In genomic region chr11:69359735-69360470, GRCh38 we compare ENCODE assay signal across 23 cellular contexts.
DNase-seq lines count a peak whose midpoint lies in the region; ATAC-seq and TF ChIP-seq lines count a peak whose summit lies in the region.
"Had no signal": no experiment of that assay in that cellular context is flagged by ENCODE, and none has a peak within 500 bp of the region (broad histone marks: within the 10 kb centered on the region; RNA-seq: fewer than 3 reads in every experiment).

No MANE protein-coding gene starts in this region.

- H2AFZ ChIP-seq in H9 (ENCODE audit: low read length) = no peak overlapping the region

- H3K23me2 ChIP-seq in H9 (ENCODE audit: insufficient read length, low read depth, low read length, poor library complexity, severe bottlenecking) = no peaks in the 10 kb centered on the region

- no peak overlapping the region for H2BK12ac ChIP-seq in H9 (ENCODE audit: insufficient read length, low read depth, low read length)

- DNase-seq in H9 (peak; percentile 3), WTC11 (ENCODE audit: low spot score) (no peak), fibroblast of mammary gland (ENCODE audit: low read depth) (peak; percentile 87), skeletal muscle cell (ENCODE audit: low read depth) (peak; percentile 76), NCI-H2029 (lab: John Stamatoyannopoulos, UW) (no peak)
- DNase-seq in activated CD4-positive, alpha-beta memory T cell treated with anti-CD3 and anti-CD28 coated beads, Interleukin-2, amount 10 ng/mL, durations not matched to agents 7 days and 5 days = no peak
- DNase-seq: activated T-cell treated with anti-CD3 and anti-CD28 coated beads, Interleukin-2, amount 50 U/mL, for 4 hours; Caco-2; EL; left ventricle myocardium inferior; NCI-H1436 treated with DMSO at 0.1 percent for 48 hours; NCI-H748 treated with DMSO at 0.1 percent for 48 hours; SIG-M5; stimulated activated CD4-positive, alpha-beta T cell treated with anti-CD3 and anti-CD28 coated beads, Interleukin-15, amount 100 ng/mL, for 24 hours had no signal

- no peak overlapping the region for H2BK120ac ChIP-seq in H9 (ENCODE audit: low read depth, low read length, poor library complexity, severe bottlenecking)

- no peak overlapping the region for H4K91ac ChIP-seq in H9 (ENCODE audit: insufficient read length, low read depth, low read length)

- H3K36me3 Mint-ChIP-seq in H9 (ENCODE audit: insufficient read depth in 1 of 3, low read depth in 3 of 3) (no peaks in the 10 kb centered on the region; a peak in 1 of 7 replicates), WTC11 (0 out of 2 replicates have a peak, but pooled peaks cover 4% of the 10 kb centered on the region)
- H3K36me3 Mint-ChIP-seq in activated CD4-positive, alpha-beta memory T cell treated with anti-CD3 and anti-CD28 coated beads, Interleukin-2, amount 10 ng/mL, durations not matched to agents 7 days and 5 days (ENCODE audit: low read depth) = no peaks in the 10 kb centered on the region
- H3K36me3 Mint-ChIP-seq: brain had no signal

- H2BK15ac ChIP-seq in H9 (ENCODE audit: low read depth, low read length) = no peak overlapping the region

- WGBS in H9 (ENCODE audit: extremely low coverage, insufficient read length, low lambda C conversion rate) = no CpG with 5 or more reads among the region's 5 CpGs

- H3K9ac ChIP-seq in H9 (ENCODE audit: extremely low read depth, insufficient read length, low read length) = no peak overlapping the region

- no peak overlapping the region for H2BK20ac ChIP-seq in H9 (ENCODE audit: low read depth, low read length, poor library complexity, severe bottlenecking)

- H2BK5ac ChIP-seq in H9 (ENCODE audit: insufficient read length, low read length) = no peak overlapping the region

- no peak overlapping the region for H3K27ac Mint-ChIP-seq in H9
- H3K27ac Mint-ChIP-seq in WTC11 = no peak overlapping the region
- no peak overlapping the region for H3K27ac Mint-ChIP-seq in activated CD4-positive, alpha-beta memory T cell treated with anti-CD3 and anti-CD28 coated beads, Interleukin-2, amount 10 ng/mL, durations not matched to agents 7 days and 5 days
- H3K27ac Mint-ChIP-seq: activated naive CD8-positive, alpha-beta T cell; B cell; brain; stimulated activated effector memory CD8-positive, alpha-beta T cell treated with anti-CD3 and anti-CD28 coated beads, Interleukin-12 subunit alpha, Interleukin-12 subunit beta, amount 100 ng/mL, for 72 hours had no signal

- CTCF ChIA-PET in WTC11 (lab: Charles Lee) = no interaction called here
- CTCF ChIA-PET in activated CD4-positive, alpha-beta memory T cell treated with anti-CD3 and anti-CD28 coated beads, Interleukin-2, amount 10 ng/mL, durations not matched to agents 7 days and 5 days (lab: Charles Lee) = no interaction called here

- no peak overlapping the region for H3K27ac ChIP-seq in H9 (ENCODE audit: insufficient read length, low read depth, low read length)
- H3K27ac ChIP-seq: epithelial cell of prostate, left ventricle myocardium inferior, neutrophil, thoracic aorta, VCaP had no signal

- H3K56ac ChIP-seq in H9 (ENCODE audit: insufficient read length, low read depth, low read length) = no peak overlapping the region

- H3T11ph ChIP-seq in H9 (ENCODE audit: low read length) = no peak overlapping the region

- H3K79me2 ChIP-seq in H9 (ENCODE audit: insufficient read depth, low read length) = no peaks in the 10 kb centered on the region

- H3K79me1 ChIP-seq in H9 (ENCODE audit: insufficient read depth, low read depth, low read length, poor library complexity, severe bottlenecking) = no peaks in the 10 kb centered on the region

- H3K27me3 Mint-ChIP-seq in H9 (ENCODE audit: low read depth) (peaks cover 3% of the 10 kb centered on the region; the same call in 1 of the 2 replicates), WTC11 (ENCODE audit: low read depth) (no peaks in the 10 kb centered on the region)
- H3K27me3 Mint-ChIP-seq in activated CD4-positive, alpha-beta memory T cell treated with anti-CD3 and anti-CD28 coated beads, Interleukin-2, amount 10 ng/mL, durations not matched to agents 7 days and 5 days = peaks cover 4% of the 10 kb centered on the region
- H3K27me3 Mint-ChIP-seq: activated naive CD8-positive, alpha-beta T cell; brain had no signal

- H4K5ac ChIP-seq in H9 (ENCODE audit: insufficient read length, low read depth, low read length) = no peak overlapping the region

- H3K4me2 ChIP-seq in H9 (ENCODE audit: insufficient read depth, insufficient read length, low read length) = no peak overlapping the region

- H3K9me3 ChIP-seq in H9 (ENCODE audit: control insufficient read depth, low read depth, low read length) = peaks cover 5% of the 10 kb centered on the region
- H3K9me3 ChIP-seq: neutrophil had no signal

- H3K4ac ChIP-seq in H9 (ENCODE audit: low read depth, low read length) = no peak overlapping the region

- peaks cover 5 to 10% of the 10 kb centered on the region in 2 experiments; a peak in 4 of 5 replicates for H3K9me3 Mint-ChIP-seq in H9
- H3K9me3 Mint-ChIP-seq in WTC11 = peaks cover 10% of the 10 kb centered on the region
- peaks cover 6% of the 10 kb centered on the region for H3K9me3 Mint-ChIP-seq in activated CD4-positive, alpha-beta memory T cell treated with anti-CD3 and anti-CD28 coated beads, Interleukin-2, amount 10 ng/mL, durations not matched to agents 7 days and 5 days
- H3K9me3 Mint-ChIP-seq: stimulated activated effector memory CD8-positive, alpha-beta T cell treated with anti-CD3 and anti-CD28 coated beads, Interleukin-12 subunit alpha, Interleukin-12 subunit beta, amount 100 ng/mL, for 72 hours had no signal

- no peak overlapping the region for H3K18ac ChIP-seq in H9 (ENCODE audit: insufficient read length, low read depth, low read length)

- no peak overlapping the region for H3K23ac ChIP-seq in H9 (ENCODE audit: insufficient read length, low read depth, low read length)

- no peak for ATAC-seq in WTC11
- ATAC-seq in HG03097 (IDR thresholded peaks at IDR 0.05; ENCODE audit: low FRiP score, unreplicated experiment) = no peak
- ATAC-seq: activated T-cell treated with anti-CD3 and anti-CD28 coated beads, Interleukin-2, amount 50 U/mL, for 4 hours; stimulated activated effector memory CD8-positive, alpha-beta T cell treated with anti-CD3 and anti-CD28 coated beads, Interleukin-12 subunit alpha, Interleukin-12 subunit beta, amount 100 ng/mL, for 72 hours had no signal

- H2AK5ac ChIP-seq in H9 (ENCODE audit: insufficient read length, low read length) = no peak overlapping the region

- peaks cover 8% of the 10 kb centered on the region in 2 experiments; a peak in 3 of 4 replicates for H3K4me1 Mint-ChIP-seq in H9
- peaks cover 5% of the 10 kb centered on the region; the same call in 1 of the 2 replicates for H3K4me1 Mint-ChIP-seq in WTC11
- H3K4me1 Mint-ChIP-seq in activated CD4-positive, alpha-beta memory T cell treated with anti-CD3 and anti-CD28 coated beads, Interleukin-2, amount 10 ng/mL, durations not matched to agents 7 days and 5 days = no peaks in the 10 kb centered on the region
- H3K4me1 Mint-ChIP-seq: B cell; brain; stimulated activated effector memory CD8-positive, alpha-beta T cell treated with anti-CD3 and anti-CD28 coated beads, Interleukin-12 subunit alpha, Interleukin-12 subunit beta, amount 100 ng/mL, for 72 hours had no signal

- H3K14ac ChIP-seq in H9 (ENCODE audit: insufficient read depth, low read length) = no peak overlapping the region

- H3K27me3 ChIP-seq in H9 (ENCODE audit: insufficient read depth, low read length) = no peaks in the 10 kb centered on the region
- H3K27me3 ChIP-seq: neutrophil had no signal

- H3K4me3 Mint-ChIP-seq in H9 (no peak overlapping the region), WTC11 (no peak overlapping the region)
- no peak overlapping the region for H3K4me3 Mint-ChIP-seq in activated CD4-positive, alpha-beta memory T cell treated with anti-CD3 and anti-CD28 coated beads, Interleukin-2, amount 10 ng/mL, durations not matched to agents 7 days and 5 days
- H3K4me3 Mint-ChIP-seq: activated naive CD8-positive, alpha-beta T cell; activated T-cell treated with anti-CD3 and anti-CD28 coated beads, Interleukin-2, amount 50 U/mL, for 4 hours; B cell; brain; stimulated activated effector memory CD8-positive, alpha-beta T cell treated with anti-CD3 and anti-CD28 coated beads, Interleukin-12 subunit alpha, Interleukin-12 subunit beta, amount 100 ng/mL, for 72 hours had no signal

- H3K4me3 ChIP-seq in fibroblast of mammary gland (ENCODE audit: control insufficient read depth, low read depth, low read length) (no peak overlapping the region), skeletal muscle cell (ENCODE audit: low read depth, low read length) (no peak overlapping the region)
- H3K4me3 ChIP-seq: left ventricle myocardium inferior, thoracic aorta had no signal

- TF ChIP-seq CTCF in H9 (conservative IDR thresholded peaks at IDR 0.05) (no peak), WTC11 (IDR thresholded peaks at IDR 0.05) (no peak), fibroblast of mammary gland (conservative IDR thresholded peaks at IDR 0.05; ENCODE audit: control insufficient read depth, insufficient read depth, low read depth, low read length) (no peak)

- POLR2A ChIA-PET in WTC11 (lab: Charles Lee) = no interaction called here
- POLR2A ChIA-PET in activated CD4-positive, alpha-beta memory T cell treated with anti-CD3 and anti-CD28 coated beads, Interleukin-2, amount 10 ng/mL, durations not matched to agents 7 days and 5 days (lab: Charles Lee) = no interaction called here

- H4K8ac ChIP-seq in H9 (replicated peaks; ENCODE audit: insufficient read length, low read depth, low read length) = no peak overlapping the region

- H4K20me1 ChIP-seq in H9 (ENCODE audit: control insufficient read depth, insufficient read depth, insufficient read length) = peaks cover 4% of the 10 kb centered on the region

- no peaks in the 10 kb centered on the region for H3K4me1 ChIP-seq in H9 (ENCODE audit: insufficient read depth, low read length)
- H3K4me1 ChIP-seq: left ventricle myocardium inferior had no signal

TF ChIP-seq in WTC11, 78 proteins besides CTCF, POLR2A, EP300 and RAD21 (continues in another document):
- TF ChIP-seq EMX1 (CRISPR knock-in tag; IDR thresholded peaks at IDR 0.05) = no peak
- no peak for TF ChIP-seq ZNF263 (CRISPR knock-in tag; IDR thresholded peaks at IDR 0.05; ENCODE audit: low read depth)
- no peak for TF ChIP-seq GABPB1 (CRISPR knock-in tag; IDR thresholded peaks at IDR 0.05)

Comparison
In these comparisons a context has a peak if more than half of its experiments do, and no peak if none do; other contexts are left out.
1. DNase-seq: peak in H9 (single experiment), fibroblast of mammary gland (single experiment) and skeletal muscle cell (single experiment); none in WTC11 (single experiment), NCI-H2029 (single experiment) and activated CD4-positive, alpha-beta memory T cell treated with anti-CD3 and anti-CD28 coated beads, Interleukin-2, amount 10 ng/mL, durations not matched to agents 7 days and 5 days (single experiment).